Comparison of ENCODE assay signal across 13 cellular contexts in genomic region chr1:30471307-30471706, GRCh38.
"Had no signal": no experiment of that assay in that cellular context is flagged by ENCODE, and none has a peak within 500 bp of the region (broad histone marks: within the 10 kb centered on the region; RNA-seq: fewer than 3 reads in every experiment).

No MANE protein-coding gene starts in this region.

- H3K36me3 Mint-ChIP-seq: T-cell had no signal

- ATAC-seq: body of pancreas, esophagus mucosa, T-cell had no signal

- H3K9me3 Mint-ChIP-seq: activated T-cell treated with anti-CD3 and anti-CD28 coated beads, Interleukin-2, amount 50 U/mL, for 72 hours; T-cell had no signal

- H3K4me3 Mint-ChIP-seq: activated T-cell treated with anti-CD3 and anti-CD28 coated beads, Interleukin-2, amount 50 U/mL, for 72 hours; T-cell had no signal

- H3K27ac Mint-ChIP-seq: activated T-cell treated with anti-CD3 and anti-CD28 coated beads, Interleukin-2, amount 50 U/mL, for 72 hours; T-cell had no signal

- H3K4me1 Mint-ChIP-seq: T-cell had no signal

- DNase-seq: activated CD4-positive, alpha-beta T cell treated with anti-CD3 and anti-CD28 coated beads for 1 hour; activated CD8-positive, alpha-beta memory T cell treated with anti-CD3 and anti-CD28 coated beads, Interleukin-2, amount 50 U/mL, for 48 hours; activated naive CD4-positive, alpha-beta T cell treated with Interleukin-2 at 50 U/mL for 16 hours; amygdala; body of pancreas; central memory CD4-positive, alpha-beta T cell; colonic mucosa; islet precursor cell; stimulated activated CD4-positive, alpha-beta T cell treated with anti-CD3 and anti-CD28 coated beads, Interleukin-1b, Interleukin-23, amount 100 ng/mL, for 48 hours; T-cell; thyroid gland had no signal
